In the genomic region with DNA sequence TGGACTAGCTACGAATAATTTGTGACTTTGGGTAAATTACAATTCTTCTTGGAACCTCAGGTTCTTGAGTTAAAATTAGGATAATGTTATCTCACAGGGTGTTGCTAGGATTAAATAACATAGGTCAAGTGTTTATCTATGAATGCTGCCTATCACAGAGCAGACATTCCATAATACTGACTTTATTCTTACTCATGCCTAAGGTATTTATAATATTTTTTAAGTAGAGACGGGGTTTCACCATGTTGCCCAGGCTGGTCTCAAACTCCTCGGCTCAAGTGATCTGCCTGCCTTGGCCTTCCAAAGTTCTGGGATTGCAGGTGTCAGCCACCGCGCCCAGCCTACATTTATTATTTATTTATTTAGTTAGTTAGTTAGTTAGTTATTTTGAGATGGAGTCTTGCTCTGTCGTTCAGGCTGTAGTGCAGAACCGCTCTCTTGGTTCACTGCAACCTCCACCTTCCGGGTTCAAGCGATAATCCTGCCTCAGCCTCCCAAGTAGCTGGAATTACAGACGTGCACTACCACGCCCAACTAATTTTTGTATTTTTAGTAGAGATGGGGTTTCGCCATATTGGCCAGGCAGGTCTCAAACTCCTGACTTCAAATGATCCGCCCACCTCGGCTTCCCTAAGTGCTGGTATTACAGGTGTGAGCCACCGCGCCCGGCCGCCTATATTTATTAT, we compare ENCODE assay signal across 6 cellular contexts. TPM values are rescaled to one million over a fixed set of nuclear protein-coding genes. Genes with fewer than 3 reads are reported as not detected.
DNase-seq lines count a peak whose midpoint lies in the region; ATAC-seq and TF ChIP-seq lines count a peak whose summit lies in the region.

No MANE protein-coding gene starts in this region.

- H3K4me3 ChIP-seq in BLaER1, result peak overlapping the region; percentile 88
- H3K4me3 ChIP-seq in SU-DHL-6 (ENCODE audit: insufficient read depth, low read length, poor library complexity, severe bottlenecking), result peak overlapping the region; percentile 88

- peaks cover 50 to 54% of the 10 kb centered on the region in 2 donors for H3K4me1 Mint-ChIP-seq in immature natural killer cell

- peak overlapping the region; percentile 91 for H3K9ac ChIP-seq in BLaER1
- H3K9ac ChIP-seq in SU-DHL-6 (ENCODE audit: low read length), result peak overlapping the region; percentile 85

- H3K9me3 ChIP-seq in BLaER1, result no peaks in the 10 kb centered on the region
- H3K9me3 ChIP-seq in SU-DHL-6 (ENCODE audit: insufficient read depth, low read length), result no peaks in the 10 kb centered on the region

- DNase-seq in immature natural killer cell (no peak), NCI-H2171 (lab: John Stamatoyannopoulos, UW) (no peak), MV-4-11 (lab: John Stamatoyannopoulos, UW) (no peak)

- no peaks in the 10 kb centered on the region for H3K9me2 ChIP-seq in SU-DHL-6 (replicated peaks; ENCODE audit: insufficient read depth, low read length)

- no peaks in the 10 kb centered on the region for H3K36me3 Mint-ChIP-seq in immature natural killer cell

- H3K27ac Mint-ChIP-seq in immature natural killer cell, result peak overlapping the region; percentile 97 to 100 (median 98)

- peaks cover 6 to 12% (median 10%) of the 10 kb centered on the region in 3 donors for H3K27me3 Mint-ChIP-seq in immature natural killer cell (ENCODE audit: low read depth in 3 of 3)

- peak overlapping the region; percentile 79 for H3K4me2 ChIP-seq in BLaER1
- peak overlapping the region; percentile 91 for H3K4me2 ChIP-seq in SU-DHL-6 (ENCODE audit: low read depth, low read length, poor library complexity, severe bottlenecking)

- peaks cover 6% of the 10 kb centered on the region; the same call in 1 of the 2 replicates for H3K36me3 ChIP-seq in BLaER1
- no peaks in the 10 kb centered on the region for H3K36me3 ChIP-seq in SU-DHL-6 (ENCODE audit: low read length)

- no peak for ATAC-seq in HG03565 (IDR thresholded peaks at IDR 0.05; ENCODE audit: unreplicated experiment)

- H3K4me1 ChIP-seq in BLaER1, result peaks cover 59% of the 10 kb centered on the region

- peaks cover 53% of the 10 kb centered on the region for H3K79me2 ChIP-seq in SU-DHL-6 (ENCODE audit: insufficient read depth, low read length)

- 0 out of 2 replicates have a peak, but pooled peaks cover 9% of the 10 kb centered on the region for H3F3A ChIP-seq in SU-DHL-6 (ENCODE audit: insufficient read depth)

- H3K4me3 Mint-ChIP-seq in immature natural killer cell, result peak overlapping the region; percentile 96 to 99 (median 98)

- H3K9me3 Mint-ChIP-seq in immature natural killer cell, result no peaks in the 10 kb centered on the region

- H4K20me1 ChIP-seq in BLaER1 (no peaks in the 10 kb centered on the region), SU-DHL-6 (ENCODE audit: low read depth, low read length) (no peaks in the 10 kb centered on the region)

- H3K27me3 ChIP-seq in BLaER1 (no peaks in the 10 kb centered on the region), SU-DHL-6 (ENCODE audit: low read length) (no peaks in the 10 kb centered on the region)

- H2AFZ ChIP-seq in SU-DHL-6 (ENCODE audit: low read depth, low read length, severe bottlenecking), result peak overlapping the region; percentile 93

- no peak for TF ChIP-seq CTCF in SU-DHL-6 (IDR thresholded peaks at IDR 0.05; ENCODE audit: insufficient read depth, low read length, poor library complexity, severe bottlenecking)

- H3K27ac ChIP-seq in BLaER1 (peak overlapping the region; percentile 95), SU-DHL-6 (ENCODE audit: low read depth, low read length) (peak overlapping the region; percentile 75)

RNA-seq across cellular contexts. Expression of gene ZNF106, which starts 0.7 kb away (rescaled TPM):
- 10 to 100 TPM; 20.3 to 65.5 (median 21.7) TPM for polyA plus RNA-seq in immature natural killer cell

RNA-seq across cellular contexts. Expression of gene SNAP23, which starts 3.8 kb away (rescaled TPM):
- 10 to 100 TPM; 79.2 to 95.4 (median 85.8) TPM for polyA plus RNA-seq in immature natural killer cell

RNA-seq across cellular contexts. Expression of gene LRRC57, which starts 56.9 kb away (rescaled TPM):
- 10 to 100 TPM in 1 of 3 donors, 1 to 10 TPM in 2; 1.2 to 14.0 (median 8.6) TPM for polyA plus RNA-seq in immature natural killer cell

RNA-seq across cellular contexts. Expression of gene HAUS2, which starts 57.0 kb away (rescaled TPM):
- 10 to 100 TPM; 18.5 to 37.0 (median 31.5) TPM for polyA plus RNA-seq in immature natural killer cell
